Comparison of ENCODE assay signal across 34 cellular contexts in genomic region chr2:179130560-179130959, GRCh38.
"Had no signal": no experiment of that assay in that cellular context is flagged by ENCODE, and none has a peak within 500 bp of the region (broad histone marks: within the 10 kb centered on the region; RNA-seq: fewer than 3 reads in every experiment).

No MANE protein-coding gene starts in this region.

- H3K9me3 ChIP-seq: adrenal gland, ascending aorta, body of pancreas, breast epithelium had no signal

- H3K27ac ChIP-seq: adrenal gland, ascending aorta, body of pancreas, brain microvascular endothelial cell, breast epithelium had no signal

- H3K27me3 ChIP-seq: adrenal gland, ascending aorta, body of pancreas, brain microvascular endothelial cell, breast epithelium, cardiac muscle cell had no signal

- ATAC-seq: activated naive CD4-positive, alpha-beta T cell treated with anti-CD3 and anti-CD28 coated beads, Interleukin-2, amount 50 U/mL, for 72 hours; activated naive CD8-positive, alpha-beta T cell treated with anti-CD3 and anti-CD28 coated beads, Interleukin-2, amount 50 U/mL, for 24 hours; activated T-cell treated with anti-CD3 and anti-CD28 coated beads, Interleukin-2, amount 50 U/mL, for 4 hours; activated T-cell treated with anti-CD3 and anti-CD28 coated beads, Interleukin-2, amount 50 U/mL, for 72 hours; activated T-helper 17 cell treated with anti-CD3 and anti-CD28 coated beads, Interleukin-2, amount 50 U/mL, for 72 hours; body of pancreas had no signal

- DNase-seq: activated effector memory CD4-positive, alpha-beta T cell treated with anti-CD3 and anti-CD28 coated beads, Interleukin-2, amount 50 U/mL, for 16 hours; activated effector memory CD4-positive, alpha-beta T cell treated with Interleukin-2 at 50 U/mL for 16 hours; activated gamma-delta T cell; activated gamma-delta T cell treated with Interleukin-2 at 50 U/mL for 16 hours; activated naive CD4-positive, alpha-beta T cell; activated naive CD4-positive, alpha-beta T cell treated with anti-CD3 and anti-CD28 coated beads for 36 hours; activated naive CD4-positive, alpha-beta T cell treated with anti-CD3 and anti-CD28 coated beads, Interleukin-2, amount 10 ng/mL, durations not matched to agents 7 days and 5 days; activated naive CD4-positive, alpha-beta T cell treated with anti-CD3 and anti-CD28 coated beads, Interleukin-2, amount 50 U/mL, for 16 hours; activated naive CD4-positive, alpha-beta T cell treated with Interleukin-2 at 50 U/mL for 16 hours; activated naive CD8-positive, alpha-beta T cell treated with anti-CD3 and anti-CD28 coated beads for 36 hours; activated naive CD8-positive, alpha-beta T cell treated with anti-CD3 and anti-CD28 coated beads, Interleukin-2, amount 10 ng/mL, durations not matched to agents 7 days and 5 days; activated naive CD8-positive, alpha-beta T cell treated with anti-CD3 and anti-CD28 coated beads, Interleukin-2, amount 50 U/mL, for 24 hours; activated T-cell treated with anti-CD3 and anti-CD28 coated beads, Interleukin-2, amount 50 U/mL, for 1 hour; activated T-cell treated with anti-CD3 and anti-CD28 coated beads, Interleukin-2, amount 50 U/mL, for 24 hours; activated T-cell treated with anti-CD3 and anti-CD28 coated beads, Interleukin-2, amount 50 U/mL, for 4 hours; activated T-cell treated with anti-CD3 and anti-CD28 coated beads, Interleukin-2, amount 50 U/mL, for 48 hours; activated T-cell treated with anti-CD3 and anti-CD28 coated beads, Interleukin-2, amount 50 U/mL, for 72 hours; adrenal gland; amniotic stem cell; amygdala; anterior cingulate cortex; aorta; body of pancreas; brain microvascular endothelial cell; caudate nucleus; central memory CD4-positive, alpha-beta T cell; cerebellar nuclear complex had no signal

- H3K4me3 ChIP-seq: adrenal gland, ascending aorta, body of pancreas, breast epithelium, cardiac muscle cell had no signal

- H3K36me3 ChIP-seq: adrenal gland, brain microvascular endothelial cell, cardiac muscle cell had no signal

- H3K4me1 ChIP-seq: adrenal gland, ascending aorta, body of pancreas, breast epithelium had no signal

- FAIRE-seq: astrocyte, bronchial epithelial cell had no signal
